ENCODE assay signal across 9 cellular contexts in the genomic region with DNA sequence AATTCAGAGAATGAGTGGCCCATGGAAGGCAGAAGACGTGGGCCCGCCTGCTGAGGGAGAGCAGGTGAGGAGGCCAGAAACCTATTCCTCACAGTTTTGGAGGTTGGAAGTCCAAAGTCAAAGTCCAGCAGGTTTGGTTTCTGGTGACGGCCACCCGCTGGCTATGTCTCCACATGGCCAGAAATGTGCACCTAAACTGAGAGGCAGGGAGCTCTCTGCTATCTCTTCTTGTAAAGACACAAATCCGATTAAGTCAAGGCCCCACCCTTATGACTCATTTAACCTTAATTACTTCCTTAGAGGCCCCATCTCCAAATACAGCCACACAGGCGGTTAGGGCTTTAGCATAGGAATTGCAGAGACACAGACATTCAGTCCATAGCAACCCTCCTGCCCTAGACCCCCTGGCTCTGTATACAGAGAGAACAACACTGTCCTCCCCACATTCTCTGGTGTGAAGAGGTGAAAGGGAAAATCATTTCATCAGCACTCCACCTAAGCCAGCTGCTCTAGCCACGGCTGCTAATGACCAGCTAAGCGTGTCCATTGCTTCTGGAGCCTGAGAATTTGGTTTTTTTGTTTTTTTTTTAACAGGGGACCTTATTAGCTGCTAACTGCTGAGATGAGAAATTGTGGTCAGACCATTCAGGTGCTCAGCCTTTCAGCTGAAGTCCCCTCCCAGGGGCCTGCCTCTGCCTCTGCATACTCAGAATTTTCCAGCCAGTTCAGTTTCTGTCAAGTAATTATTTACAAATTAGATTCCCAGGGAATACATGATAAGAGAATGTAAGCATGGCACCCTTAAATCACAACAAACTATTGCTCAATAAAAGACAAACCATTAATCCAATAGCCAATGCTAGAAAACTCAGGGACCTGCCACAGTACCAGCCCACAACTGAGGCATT.
DNase-seq lines count a peak whose midpoint lies in the region; ATAC-seq and TF ChIP-seq lines count a peak whose summit lies in the region.
"Had no signal": no experiment of that assay in that cellular context is flagged by ENCODE, and none has a peak within 500 bp of the region (broad histone marks: within the 10 kb centered on the region; RNA-seq: fewer than 3 reads in every experiment).

No MANE protein-coding gene starts in this region.

- no peak for TF ChIP-seq CTCF in OCI-LY1 (IDR thresholded peaks at IDR 0.05; ENCODE audit: low read length)
- no peak for TF ChIP-seq CTCF in foreskin keratinocyte (conservative IDR thresholded peaks at IDR 0.05)
- no peak for TF ChIP-seq CTCF in left lung (IDR thresholded peaks at IDR 0.05)

- no peaks in the 10 kb centered on the region for H3K9me2 ChIP-seq in OCI-LY1 (ENCODE audit: low read depth, low read length)

- H3K27ac ChIP-seq in OCI-LY1 (ENCODE audit: low read depth, low read length, poor library complexity, severe bottlenecking), result peak overlapping the region; percentile 60
- H3K27ac ChIP-seq in foreskin keratinocyte, result no peak overlapping the region
- no peak overlapping the region for H3K27ac ChIP-seq in left lung

- H3K9ac ChIP-seq in OCI-LY1 (ENCODE audit: low read length), result no peak overlapping the region; the same call in 1 of the 2 replicates

- H3F3A ChIP-seq in OCI-LY1 (ENCODE audit: insufficient read depth, low read length), result no peaks in the 10 kb centered on the region

- H3K36me3 ChIP-seq in OCI-LY1 (ENCODE audit: insufficient read depth, low read length) (no peaks in the 10 kb centered on the region), left lung (no peaks in the 10 kb centered on the region)

- H4K20me1 ChIP-seq in OCI-LY1 (ENCODE audit: insufficient read depth, low read length), result no peaks in the 10 kb centered on the region

- H3K4me1 ChIP-seq in OCI-LY1 (ENCODE audit: insufficient read depth, low read length, severe bottlenecking) (peaks cover 49% of the 10 kb centered on the region), foreskin keratinocyte (no peaks in the 10 kb centered on the region), left lung (peaks cover 0 to 67% of the 10 kb centered on the region in 2 donors)

- H3K27me3 ChIP-seq in OCI-LY1 (ENCODE audit: insufficient read depth, low read length), result no peaks in the 10 kb centered on the region
- H3K27me3 ChIP-seq in foreskin keratinocyte, result no peaks in the 10 kb centered on the region
- H3K27me3 ChIP-seq in left lung, result no peaks in the 10 kb centered on the region

- peak overlapping the region; percentile 18; the same call in 1 of the 2 replicates for H3K4me2 ChIP-seq in OCI-LY1 (ENCODE audit: low read length)

- intact Hi-C loops in left lung (cut with DNase I), result no loop called here

- H3K9me3 ChIP-seq in OCI-LY1 (ENCODE audit: low read length) (no peaks in the 10 kb centered on the region), left lung (no peaks in the 10 kb centered on the region)
- H3K9me3 ChIP-seq: Caco-2 had no signal

- H3K4me3 ChIP-seq in OCI-LY1 (ENCODE audit: low read depth, low read length, poor library complexity, severe bottlenecking), result no peak overlapping the region
- H3K4me3 ChIP-seq in left lung, result no peak overlapping the region

- ATAC-seq in GM19023 (IDR thresholded peaks at IDR 0.05; ENCODE audit: unreplicated experiment), result peak; percentile 87
- ATAC-seq in HG03064 (IDR thresholded peaks at IDR 0.05; ENCODE audit: low read depth, unreplicated experiment), result peak; percentile 90
- peak; percentile 54 for ATAC-seq in foreskin keratinocyte
- ATAC-seq in left lung, result no peak

- no peaks in the 10 kb centered on the region for H3K79me2 ChIP-seq in OCI-LY1 (ENCODE audit: insufficient read depth, low read length)

- DNase-seq in A172 (ENCODE audit: low spot score), result peak; percentile 82
- DNase-seq in foreskin keratinocyte, result no peak
- no peak for DNase-seq in NCI-H2107 (lab: John Stamatoyannopoulos, UW)
- DNase-seq in left lung, result no peak
- no peak for DNase-seq in NCI-H2227 (lab: John Stamatoyannopoulos, UW; ENCODE audit: unreplicated experiment)

- H2AFZ ChIP-seq in OCI-LY1 (ENCODE audit: low read length), result no peak overlapping the region
